ENCODE assay signal across 8 cellular contexts in genomic region chr19:36331353-36332228, GRCh38. TPM values are rescaled to one million over a fixed set of nuclear protein-coding genes. Genes with fewer than 3 reads are reported as not detected.
DNase-seq lines count a peak whose midpoint lies in the region; ATAC-seq and TF ChIP-seq lines count a peak whose summit lies in the region.

No MANE protein-coding gene starts in this region.

- intact Hi-C loops in right lobe of liver (cut with DNase I) = no loop called here

- no peaks in the 10 kb centered on the region for H3K9me3 ChIP-seq in ectodermal cell (ENCODE audit: control insufficient read depth, low read length)
- peaks cover 0 to 20% (median 0%) of the 10 kb centered on the region in 4 donors for H3K9me3 ChIP-seq in right lobe of liver

- TF ChIP-seq POLR2A in right lobe of liver (IDR thresholded peaks at IDR 0.05) = no peak

- H3K27me3 ChIP-seq in ectodermal cell (ENCODE audit: control insufficient read depth, insufficient read depth, low read length, poor library complexity, severe bottlenecking) (no peaks in the 10 kb centered on the region), right lobe of liver (no peaks in the 10 kb centered on the region)

- ATAC-seq in GM21825 (IDR thresholded peaks at IDR 0.05; ENCODE audit: unreplicated experiment) (peak; percentile 84), right lobe of liver (peak; percentile 82 to 94 (median 90)), GM21367 (IDR thresholded peaks at IDR 0.05; ENCODE audit: unreplicated experiment) (no peak)

- TF ChIP-seq CTCF in right lobe of liver (IDR thresholded peaks at IDR 0.05) = no peak

- DNase-seq in COLO829 (ENCODE audit: low spot score) (peak; percentile 70), NCI-H2171 treated with DMSO at 0.1 percent for 48 hours (lab: John Stamatoyannopoulos, UW) (peak; percentile 99), right lobe of liver (peak; percentile 54 to 63 (median 60))
- DNase-seq in activated CD4-positive, alpha-beta T cell treated with anti-CD3 and anti-CD28 coated beads, Interleukin-2, amount 50 U/mL, for 24 hours (ENCODE audit: low read depth in 1 of 2, low spot score in 1 of 2) = peak; percentile 20 to 37
- peak; percentile 36 to 39 for DNase-seq in stimulated activated CD4-positive, alpha-beta T cell treated with anti-CD3 and anti-CD28 coated beads, Interleukin-2, amount 100 ng/mL, for 48 hours

- H3K27ac ChIP-seq in ectodermal cell (ENCODE audit: insufficient read depth, low read depth, low read length, poor library complexity, severe bottlenecking) (peak overlapping the region; percentile 78), right lobe of liver (no peak overlapping the region)

- H3K4me3 ChIP-seq in ectodermal cell (ENCODE audit: insufficient read depth, low read depth, low read length) (peak overlapping the region; percentile 80), right lobe of liver (peak overlapping the region; percentile 42 to 57 (median 46))

- peaks cover 19% of the 10 kb centered on the region for H3K36me3 ChIP-seq in ectodermal cell (ENCODE audit: control insufficient read depth, insufficient read depth, low read length)
- H3K36me3 ChIP-seq in right lobe of liver = peaks cover 0 to 5% (median 0%) of the 10 kb centered on the region in 4 donors

- H3K4me1 ChIP-seq in ectodermal cell (ENCODE audit: control insufficient read depth, insufficient read depth, low read length) = peaks cover 14% of the 10 kb centered on the region
- no peaks in the 10 kb centered on the region for H3K4me1 ChIP-seq in right lobe of liver

- WGBS in ectodermal cell, 2 experiments = 3 to 5% methylated on average over 43 of the region's 43 CpGs
- 3% methylated on average over 24 of the region's 43 CpGs for WGBS in right lobe of liver (ENCODE audit: insufficient coverage, low coverage, low lambda C conversion rate, missing lambda C conversion rate)

RNA-seq across cellular contexts. Expression of gene ZFP14, which starts 47.4 kb away (rescaled TPM):
- polyA plus RNA-seq in ectodermal cell (2013, experiment 1 of 4) = 12.6 TPM
- polyA plus RNA-seq in ectodermal cell (2013, experiment 2 of 4) = 12.7 TPM
- polyA plus RNA-seq in ectodermal cell (2013, experiment 3 of 4) = 9.6 TPM
- 10.4 TPM for polyA plus RNA-seq in ectodermal cell (2013, experiment 4 of 4)
- total RNA-seq in right lobe of liver = 1 to 10 TPM; 1.1 to 1.9 (median 1.8) TPM

Comparison
In these comparisons a context has a peak if more than half of its experiments do, and no peak if none do; other contexts are left out.
1. DNase-seq: peak in every context shown above with its lines; median percentile 99 in NCI-H2171 treated with DMSO at 0.1 percent for 48 hours; 70 in COLO829; 60 in right lobe of liver; 38 in stimulated activated CD4-positive, alpha-beta T cell treated with anti-CD3 and anti-CD28 coated beads, Interleukin-2, amount 100 ng/mL, for 48 hours; 28 in activated CD4-positive, alpha-beta T cell treated with anti-CD3 and anti-CD28 coated beads, Interleukin-2, amount 50 U/mL, for 24 hours.